ENCODE assay signal across 28 cellular contexts in the genomic region with DNA sequence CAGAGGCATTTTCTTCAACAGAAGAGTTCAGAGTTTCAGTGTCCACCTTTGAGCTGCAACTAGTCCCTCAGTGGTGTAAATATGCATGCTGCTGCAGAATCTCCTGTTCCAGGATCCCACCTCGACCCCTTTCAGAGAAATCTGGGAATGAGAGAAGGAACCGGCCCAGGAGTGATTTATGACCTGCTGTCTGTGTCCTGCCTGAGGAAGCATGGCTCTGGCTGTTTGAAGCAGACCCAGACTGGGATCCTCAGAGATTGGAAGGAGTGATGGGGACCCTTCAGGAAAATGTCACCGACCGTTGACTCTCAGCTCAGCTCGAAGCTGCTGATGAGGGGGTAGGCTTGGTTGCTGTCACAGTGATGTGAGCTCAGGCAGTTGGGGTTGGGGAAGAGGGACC.
"Had no signal": no experiment of that assay in that cellular context is flagged by ENCODE, and none has a peak within 500 bp of the region (broad histone marks: within the 10 kb centered on the region; RNA-seq: fewer than 3 reads in every experiment).

No MANE protein-coding gene starts in this region.

- H3K27ac ChIP-seq: body of pancreas, cardiac muscle cell, colonic mucosa, epithelial cell of prostate, esophagus squamous epithelium, gastroesophageal sphincter had no signal

- H3K9me3 ChIP-seq: body of pancreas, colonic mucosa, esophagus squamous epithelium, gastroesophageal sphincter had no signal

- H3K27ac Mint-ChIP-seq: activated CD4-positive, alpha-beta memory T cell treated with anti-CD3 and anti-CD28 coated beads for 36 hours; activated CD4-positive, alpha-beta T cell treated with anti-CD3 and anti-CD28 coated beads for 36 hours; activated CD4-positive, alpha-beta T cell treated with anti-CD3 and anti-CD28 coated beads, Interleukin-2, amount 10 ng/mL, durations not matched to agents 24 days and 14 days; activated CD8-positive, alpha-beta memory T cell treated with anti-CD3 and anti-CD28 coated beads, Interleukin-2, amount 10 ng/mL, durations not matched to agents 7 days and 5 days; activated CD8-positive, alpha-beta T cell treated with anti-CD3 and anti-CD28 coated beads, Interleukin-2, amount 10 ng/mL, durations not matched to agents 7 days and 5 days; activated naive CD4-positive, alpha-beta T cell treated with anti-CD3 and anti-CD28 coated beads, Interleukin-2, amount 10 ng/mL, durations not matched to agents 7 days and 5 days; activated naive CD8-positive, alpha-beta T cell; activated T-helper 1 cell treated with anti-CD3 and anti-CD28 coated beads, Interleukin-12 subunit alpha, Interleukin-12 subunit beta, Interleukin-2, Interleukin-4 antibody, amounts not matched to agents 30 ng/mL and 10 ng/mL and 1 ng/mL, durations not matched to agents 14 hours and 24 hours and 36 hours; activated T-helper 2 cell treated with anti-CD3 and anti-CD28 coated beads, Interferon-gamma antibody, Interleukin-2, Interleukin-4, amounts not matched to agents 10 μg/mL and 5 μg/mL and 100 μg/mL, durations not matched to agents 14 hours and 24 hours and 36 hours had no signal

- H3K36me3 Mint-ChIP-seq: activated CD4-positive, alpha-beta memory T cell treated with anti-CD3 and anti-CD28 coated beads for 36 hours; activated CD8-positive, alpha-beta memory T cell treated with anti-CD3 and anti-CD28 coated beads, Interleukin-2, amount 10 ng/mL, durations not matched to agents 7 days and 5 days; activated naive CD4-positive, alpha-beta T cell treated with anti-CD3 and anti-CD28 coated beads, Interleukin-2, amount 10 ng/mL, durations not matched to agents 7 days and 5 days; activated naive CD8-positive, alpha-beta T cell had no signal

- H3K4me1 ChIP-seq: body of pancreas, colonic mucosa had no signal

- ATAC-seq: activated CD4-positive, alpha-beta T cell treated with anti-CD3 and anti-CD28 coated beads for 36 hours; activated CD8-positive, alpha-beta memory T cell treated with anti-CD3 and anti-CD28 coated beads, Interleukin-2, amount 10 ng/mL, durations not matched to agents 7 days and 5 days; activated CD8-positive, alpha-beta T cell treated with anti-CD3 and anti-CD28 coated beads, Interleukin-2, amount 10 ng/mL, durations not matched to agents 7 days and 5 days; body of pancreas; gastroesophageal sphincter had no signal

- H3K27me3 ChIP-seq: body of pancreas, colonic mucosa had no signal

- H3K4me3 ChIP-seq: body of pancreas, cardiac muscle cell, colonic mucosa, esophagus squamous epithelium, gastroesophageal sphincter had no signal

- H3K36me3 ChIP-seq: cardiac muscle cell, colonic mucosa, esophagus squamous epithelium, gastroesophageal sphincter had no signal

- H3K9me3 Mint-ChIP-seq: activated CD4-positive, alpha-beta memory T cell treated with anti-CD3 and anti-CD28 coated beads for 36 hours; activated CD4-positive, alpha-beta T cell treated with anti-CD3 and anti-CD28 coated beads, Interleukin-2, amount 10 ng/mL, durations not matched to agents 24 days and 14 days; activated naive CD4-positive, alpha-beta T cell treated with anti-CD3 and anti-CD28 coated beads, Interleukin-2, amount 10 ng/mL, durations not matched to agents 7 days and 5 days; activated T-helper 1 cell treated with anti-CD3 and anti-CD28 coated beads, Interleukin-12 subunit alpha, Interleukin-12 subunit beta, Interleukin-2, Interleukin-4 antibody, amounts not matched to agents 30 ng/mL and 10 ng/mL and 1 ng/mL, durations not matched to agents 14 hours and 24 hours and 36 hours; activated T-helper 2 cell treated with anti-CD3 and anti-CD28 coated beads, Interferon-gamma antibody, Interleukin-2, Interleukin-4, amounts not matched to agents 10 μg/mL and 5 μg/mL and 100 μg/mL, durations not matched to agents 14 hours and 24 hours and 36 hours had no signal

- DNase-seq: activated CD4-positive, alpha-beta memory T cell treated with anti-CD3 and anti-CD28 coated beads for 36 hours; activated CD4-positive, alpha-beta T cell treated with anti-CD3 and anti-CD28 coated beads for 36 hours; activated CD4-positive, alpha-beta T cell treated with anti-CD3 and anti-CD28 coated beads, Interleukin-2, amount 10 ng/mL, durations not matched to agents 24 days and 14 days; activated CD4-positive, CD25-positive, alpha-beta regulatory T cell; activated CD4-positive, CD25-positive, alpha-beta regulatory T cell treated with anti-CD3 and anti-CD28 coated beads, Interleukin-2, amount 50 U/mL, for 72 hours; activated CD8-positive, alpha-beta memory T cell treated with anti-CD3 and anti-CD28 coated beads, Interleukin-2, amount 10 ng/mL, durations not matched to agents 7 days and 5 days; activated CD8-positive, alpha-beta memory T cell treated with anti-CD3 and anti-CD28 coated beads, Interleukin-2, amount 50 U/mL, for 4 hours; activated CD8-positive, alpha-beta T cell treated with anti-CD3 and anti-CD28 coated beads, Interleukin-2, amount 10 ng/mL, durations not matched to agents 7 days and 5 days; activated effector memory CD4-positive, alpha-beta T cell treated with anti-CD3 and anti-CD28 coated beads, Interleukin-2, amount 50 U/mL, for 16 hours; activated naive CD4-positive, alpha-beta T cell treated with anti-CD3 and anti-CD28 coated beads, Interleukin-2, amount 10 ng/mL, durations not matched to agents 7 days and 5 days; activated T-cell treated with anti-CD3 and anti-CD28 coated beads, Interleukin-2, amount 50 U/mL, for 1 hour; activated T-cell treated with anti-CD3 and anti-CD28 coated beads, Interleukin-2, amount 50 U/mL, for 48 hours; amniotic stem cell; anterior cingulate cortex; body of pancreas; central memory CD4-positive, alpha-beta T cell; cerebellar nuclear complex; colonic mucosa; effector CD8-positive, alpha-beta T cell; esophagus squamous epithelium; foreskin melanocyte; T-helper 2 cell had no signal

- H3K4me3 Mint-ChIP-seq: activated CD4-positive, alpha-beta memory T cell treated with anti-CD3 and anti-CD28 coated beads for 36 hours; activated CD4-positive, alpha-beta T cell treated with anti-CD3 and anti-CD28 coated beads for 36 hours; activated CD4-positive, alpha-beta T cell treated with anti-CD3 and anti-CD28 coated beads, Interleukin-2, amount 10 ng/mL, durations not matched to agents 24 days and 14 days; activated CD8-positive, alpha-beta memory T cell treated with anti-CD3 and anti-CD28 coated beads, Interleukin-2, amount 10 ng/mL, durations not matched to agents 7 days and 5 days; activated CD8-positive, alpha-beta T cell treated with anti-CD3 and anti-CD28 coated beads, Interleukin-2, amount 10 ng/mL, durations not matched to agents 7 days and 5 days; activated naive CD4-positive, alpha-beta T cell treated with anti-CD3 and anti-CD28 coated beads, Interleukin-2, amount 10 ng/mL, durations not matched to agents 7 days and 5 days; activated naive CD8-positive, alpha-beta T cell; activated T-helper 1 cell treated with anti-CD3 and anti-CD28 coated beads, Interleukin-12 subunit alpha, Interleukin-12 subunit beta, Interleukin-2, Interleukin-4 antibody, amounts not matched to agents 30 ng/mL and 10 ng/mL and 1 ng/mL, durations not matched to agents 14 hours and 24 hours and 36 hours had no signal
